In the genomic region with DNA sequence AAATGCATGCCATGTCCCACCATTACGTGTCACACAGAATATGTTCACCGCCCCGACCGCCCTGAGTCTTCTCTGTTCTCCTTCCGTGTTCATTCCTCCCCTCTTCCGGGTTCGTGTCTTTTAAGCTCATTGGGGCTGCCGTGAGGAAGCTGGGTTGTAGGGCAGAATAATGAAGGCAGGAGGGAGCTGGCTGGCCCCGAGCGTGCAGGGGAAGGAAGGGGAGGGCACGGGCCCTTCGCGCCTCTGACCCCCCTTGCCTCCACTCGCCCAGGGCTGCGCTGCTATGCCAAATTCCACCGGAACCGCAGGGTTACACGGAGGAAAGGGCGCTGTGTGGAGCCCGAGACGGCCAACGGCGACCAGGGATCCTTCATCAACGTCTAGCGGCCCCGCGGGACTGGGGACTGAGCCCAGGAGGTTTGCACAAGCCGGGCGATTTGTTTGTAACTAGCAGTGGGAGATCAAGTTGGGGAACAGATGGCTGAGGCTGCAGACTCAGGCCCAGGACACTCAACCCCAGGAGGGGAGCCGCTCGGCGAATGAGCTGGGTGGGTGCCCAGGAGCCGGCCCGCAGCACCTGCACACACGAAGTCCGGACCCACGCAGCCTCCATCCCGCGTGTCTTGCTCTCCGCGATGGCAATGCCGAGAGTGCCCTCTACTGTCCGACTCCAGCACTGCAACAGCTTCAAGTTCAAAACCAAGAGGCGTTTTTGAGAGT, we compare ENCODE assay signal across 8 cellular contexts. TPM values are rescaled to one million over a fixed set of nuclear protein-coding genes. Genes with fewer than 3 reads are reported as not detected.
DNase-seq lines count a peak whose midpoint lies in the region; ATAC-seq and TF ChIP-seq lines count a peak whose summit lies in the region.

No MANE protein-coding gene starts in this region.

- no peak overlapping the region for H2BK5ac ChIP-seq in IMR-90 (ENCODE audit: low read depth, low read length, poor library complexity, severe bottlenecking)

- H3K36me3 ChIP-seq in IMR-90 (ENCODE audit: control insufficient read depth, insufficient read depth, low read length) (no peaks in the 10 kb centered on the region), neutrophil (no peaks in the 10 kb centered on the region), stomach smooth muscle (ENCODE audit: control insufficient read depth in 2 of 2, insufficient read depth in 2 of 2, low read length in 2 of 2) (no peaks in the 10 kb centered on the region)

- H3K9me3 ChIP-seq in IMR-90 (ENCODE audit: control insufficient read depth, insufficient read depth, low read length) (no peaks in the 10 kb centered on the region), neutrophil (no peaks in the 10 kb centered on the region), stomach smooth muscle (ENCODE audit: control insufficient read depth in 2 of 2, low read length in 2 of 2) (no peaks in the 10 kb centered on the region)

- H3K4ac ChIP-seq in IMR-90 (ENCODE audit: low read depth, low read length), result no peak overlapping the region

- H3K79me1 ChIP-seq in IMR-90 (ENCODE audit: low read depth in 1 of 2, low read length in 2 of 2), result no peaks in the 10 kb centered on the region

- no peak overlapping the region for H4K5ac ChIP-seq in IMR-90 (ENCODE audit: low read depth, low read length)

- peak overlapping the region; percentile 86 for H2AFZ ChIP-seq in IMR-90 (replicated peaks; ENCODE audit: low read length, poor library complexity)

- H3K4me3 ChIP-seq in IMR-90 (ENCODE audit: insufficient read depth, low read depth, low read length) (no peak overlapping the region), fibroblast of villous mesenchyme (ENCODE audit: low read depth, low read length) (peak overlapping the region; percentile 45), neutrophil (ENCODE audit: low read depth in 1 of 2, low read length in 1 of 2) (peak overlapping the region; percentile 69 to 84), stomach smooth muscle (ENCODE audit: low read length in 2 of 2) (peak overlapping the region; percentile 51 to 74)

- 2% methylated on average over 9 of the region's 44 CpGs; no CpG with 5 or more reads in 1 of the 2 experiments for WGBS in IMR-90 (ENCODE audit: extremely low coverage in 2 of 2, insufficient read length in 1 of 2), 2 experiments

- no peak overlapping the region for H2AK5ac ChIP-seq in IMR-90 (ENCODE audit: low read depth, low read length)

- H2BK120ac ChIP-seq in IMR-90 (ENCODE audit: low read depth, low read length), result no peak overlapping the region

- H3K4me1 ChIP-seq in IMR-90 (ENCODE audit: control insufficient read depth, insufficient read depth, low read length) (no peaks in the 10 kb centered on the region), neutrophil (ENCODE audit: control insufficient read depth in 1 of 2, insufficient read depth in 1 of 2, low read depth in 1 of 2, low read length in 1 of 2) (peaks cover 49 to 55% of the 10 kb centered on the region in 2 experiments), stomach smooth muscle (ENCODE audit: control insufficient read depth, insufficient read depth, low read length) (peaks cover 25% of the 10 kb centered on the region)

- peak; percentile 96 for TF ChIP-seq CTCF in GM12873 (IDR thresholded peaks at IDR 0.05; ENCODE audit: insufficient read depth, low read depth, low read length, missing control alignments)
- TF ChIP-seq CTCF in IMR-90 (conservative IDR thresholded peaks at IDR 0.05; ENCODE audit: low read depth, low read length), result peak; percentile 87
- TF ChIP-seq CTCF in fibroblast of villous mesenchyme (IDR thresholded peaks at IDR 0.05; ENCODE audit: insufficient read depth, low read depth, low read length), result peak; percentile 99
- TF ChIP-seq CTCF in neutrophil (IDR thresholded peaks at IDR 0.05), result peak; percentile 97

- H3K9me1 ChIP-seq in IMR-90 (ENCODE audit: insufficient read depth, low read length), result no peaks in the 10 kb centered on the region

- H3K4me2 ChIP-seq in IMR-90 (ENCODE audit: low read depth, low read length), result peak overlapping the region; percentile 14

- H3K27me3 ChIP-seq in IMR-90 (ENCODE audit: control insufficient read depth, insufficient read depth, low read length) (peaks cover 22% of the 10 kb centered on the region), neutrophil (no peaks in the 10 kb centered on the region), stomach smooth muscle (ENCODE audit: control insufficient read depth in 1 of 2, insufficient read depth in 2 of 2, low read length in 2 of 2) (peaks cover 0 to 3% of the 10 kb centered on the region in 2 donors)

- in situ Hi-C loops in IMR-90 (cut with MboI; ENCODE audit: low sequenced_read_pairs), result loop anchor here (5.0 kb wide), 1 partner anchor 62 kb away; no protein-coding TSS in a partner anchor

- CTCF ChIA-PET in IMR-90 (lab: Yijun Ruan, JAX), result interaction anchor here (1.1 to 1.2 kb wide), 3 partner anchors 38 to 69 kb away, joined by 4 to 9 read pairs (median 6); a partner anchor contains a TSS

- no peak overlapping the region for H3K27ac ChIP-seq in IMR-90 (ENCODE audit: insufficient read depth, low read length)
- peak overlapping the region; percentile 88 for H3K27ac ChIP-seq in neutrophil
- H3K27ac ChIP-seq in stomach smooth muscle (ENCODE audit: low read length), result no peak overlapping the region

- no peak overlapping the region for H2BK20ac ChIP-seq in IMR-90 (ENCODE audit: low read depth, low read length)

- no peak overlapping the region for H3K23ac ChIP-seq in IMR-90 (ENCODE audit: low read depth, low read length)

- TF ChIP-seq POLR2A in IMR-90 (IDR thresholded peaks at IDR 0.05; ENCODE audit: low read depth, low read length) (no peak), Raji (IDR thresholded peaks at IDR 0.05; ENCODE audit: insufficient read depth, low read depth, low read length) (0 out of 2 replicates have a peak, but pooled peaks have one; percentile 13)

- dilution Hi-C loops in IMR-90 (cut with HindIII; ENCODE audit: low sequenced_read_pairs, unreplicated experiment), result no loop called here

- H4K20me1 ChIP-seq in IMR-90 (ENCODE audit: insufficient read depth, low read length), result no peaks in the 10 kb centered on the region

- no peak overlapping the region for H3K56ac ChIP-seq in IMR-90 (ENCODE audit: extremely low read depth, insufficient read depth, low read length)

- BruUV-seq in IMR-90 (replicated peaks; lab: Mats Ljungman, UMichigan), result no TSS peak

- ATAC-seq in IMR-90 (ENCODE audit: low read depth), result peak; percentile 93
- no peak for ATAC-seq in GM18870 (IDR thresholded peaks at IDR 0.05; ENCODE audit: unreplicated experiment)

- DNase-seq in IMR-90 (peak; percentile 61), fibroblast of villous mesenchyme (ENCODE audit: low read depth) (peak; percentile 68)
- peak; percentile 76 for DNase-seq in activated effector memory CD4-positive, alpha-beta T cell treated with Interleukin-2 at 50 U/mL for 16 hours

- peak overlapping the region; percentile 17 for H2AK9ac ChIP-seq in IMR-90 (replicated peaks; ENCODE audit: low read depth, low read length, poor library complexity)

- H3K9ac ChIP-seq in IMR-90 (ENCODE audit: low read depth, low read length) (no peak overlapping the region), stomach smooth muscle (ENCODE audit: low read length in 2 of 2) (peak overlapping the region in 1 of 2 donors; percentile 13)

- H3K14ac ChIP-seq in IMR-90 (replicated peaks; ENCODE audit: low read depth, low read length), result no peak overlapping the region

- H4K8ac ChIP-seq in IMR-90 (ENCODE audit: low read depth in 2 of 2, low read length in 2 of 2), result no peak overlapping the region

- intact Hi-C loops in IMR-90 (cut with micrococcal nuclease), result loop anchor here (1.0 to 5.0 kb wide), 4 partner anchors 39 to 682 kb away; a partner anchor contains a TSS

- H4K91ac ChIP-seq in IMR-90 (ENCODE audit: insufficient read depth, low read depth, low read length), result no peak overlapping the region

- POLR2A ChIA-PET in IMR-90 (lab: Charles Lee; ENCODE audit: unreplicated experiment), result interaction anchor here (0.6 kb wide), 2 partner anchors 63 to 1328 kb away, joined by 3 to 4 read pairs; no protein-coding TSS in a partner anchor

- no peak overlapping the region for H3K18ac ChIP-seq in IMR-90 (ENCODE audit: low read depth, low read length)

- TF ChIP-seq RAD21 in IMR-90 (IDR thresholded peaks at IDR 0.05; ENCODE audit: low read length), result peak; percentile 90

- H2BK15ac ChIP-seq in IMR-90 (ENCODE audit: low read depth, low read length), result no peak overlapping the region

TF ChIP-seq in IMR-90, 13 proteins besides CTCF, POLR2A, EP300 and RAD21:
- TF ChIP-seq CHD1 (IDR thresholded peaks at IDR 0.05; ENCODE audit: low read depth, low read length) (no peak), MXI1 (IDR thresholded peaks at IDR 0.05; ENCODE audit: borderline replicate concordance, low read depth, low read length) (peak; percentile 44; the same call in 1 of the 2 replicates), SMC3 (IDR thresholded peaks at IDR 0.05; ENCODE audit: low read depth, low read length) (peak; percentile 80), BHLHE40 (IDR thresholded peaks at IDR 0.05; ENCODE audit: low read depth, low read length) (no peak)
TF ChIP-seq in IMR-90: peak in this region for 2.

RNA-seq across cellular contexts. Expression of a gene that starts 16.5 kb away (rescaled TPM):
- 21.5 and 22.2 TPM in 2 replicates for total RNA-seq in IMR-90 (2012; rRNA removed)
- polyA plus RNA-seq in IMR-90 (2012; rRNA removed), result 57.7 and 64.3 TPM in 2 replicates
- 32.7 and 80.8 TPM in 2 replicates for polyA plus RNA-seq in IMR-90 (2012; cell fraction: cytosol; rRNA removed)
- 42.2 and 63.8 TPM in 2 replicates for polyA plus RNA-seq in IMR-90 (2012; cell fraction: nucleus; rRNA removed; ENCODE audit: low replicate concordance)
- total RNA-seq in fibroblast of villous mesenchyme, result 38.9 and 41.9 TPM in 2 replicates

RNA-seq across cellular contexts. Expression of a gene that starts 28.0 kb away (rescaled TPM):
- total RNA-seq in IMR-90 (2012; rRNA removed) (under 0.01 TPM in 2 replicates), fibroblast of villous mesenchyme (not detected in 2 replicates)
- polyA plus RNA-seq in IMR-90 (2012; rRNA removed), result 0.01 and 0.02 TPM in 2 replicates
- 0.02 TPM in 1 of 2 replicates, not detected in the other for polyA plus RNA-seq in IMR-90 (2012; cell fraction: cytosol; rRNA removed)
- 0.01 TPM in 1 of 2 replicates, not detected in the other for polyA plus RNA-seq in IMR-90 (2012; cell fraction: nucleus; rRNA removed; ENCODE audit: low replicate concordance)

RNA-seq across cellular contexts. Expression of a gene that starts 38.5 kb away (rescaled TPM):
- 44.6 and 47.5 TPM in 2 replicates for total RNA-seq in IMR-90 (2012; rRNA removed)
- polyA plus RNA-seq in IMR-90 (2012; rRNA removed), result 70.9 and 80.4 TPM in 2 replicates
- polyA plus RNA-seq in IMR-90 (2012; cell fraction: cytosol; rRNA removed), result 71.3 and 77.4 TPM in 2 replicates
- polyA plus RNA-seq in IMR-90 (2012; cell fraction: nucleus; rRNA removed; ENCODE audit: low replicate concordance), result 53.4 and 70.4 TPM in 2 replicates
- 30.7 and 43.8 TPM in 2 replicates for total RNA-seq in fibroblast of villous mesenchyme

RNA-seq across cellular contexts. Expression of a gene that starts 42.5 kb away (rescaled TPM):
- total RNA-seq in IMR-90 (2012; rRNA removed) (under 0.01 and 0.28 TPM in 2 replicates), fibroblast of villous mesenchyme (under 0.01 TPM in 1 of 2 replicates, not detected in the other)
- 0.15 and 0.27 TPM in 2 replicates for polyA plus RNA-seq in IMR-90 (2012; rRNA removed)
- 0.10 and 0.42 TPM in 2 replicates for polyA plus RNA-seq in IMR-90 (2012; cell fraction: cytosol; rRNA removed)
- polyA plus RNA-seq in IMR-90 (2012; cell fraction: nucleus; rRNA removed; ENCODE audit: low replicate concordance), result 0.06 and 0.27 TPM in 2 replicates

RNA-seq across cellular contexts. Expression of a gene that starts 55.5 kb away (rescaled TPM):
- total RNA-seq in IMR-90 (2012; rRNA removed) (6.4 and 6.8 TPM in 2 replicates), fibroblast of villous mesenchyme (8.4 and 8.6 TPM in 2 replicates)
- polyA plus RNA-seq in IMR-90 (2012; rRNA removed), result 7.5 and 9.9 TPM in 2 replicates
- polyA plus RNA-seq in IMR-90 (2012; cell fraction: cytosol; rRNA removed), result 7.1 and 11.6 TPM in 2 replicates
- polyA plus RNA-seq in IMR-90 (2012; cell fraction: nucleus; rRNA removed; ENCODE audit: low replicate concordance), result 2.6 and 3.8 TPM in 2 replicates
